ENCODE assay signal across 1 cellular context in the genomic region with DNA sequence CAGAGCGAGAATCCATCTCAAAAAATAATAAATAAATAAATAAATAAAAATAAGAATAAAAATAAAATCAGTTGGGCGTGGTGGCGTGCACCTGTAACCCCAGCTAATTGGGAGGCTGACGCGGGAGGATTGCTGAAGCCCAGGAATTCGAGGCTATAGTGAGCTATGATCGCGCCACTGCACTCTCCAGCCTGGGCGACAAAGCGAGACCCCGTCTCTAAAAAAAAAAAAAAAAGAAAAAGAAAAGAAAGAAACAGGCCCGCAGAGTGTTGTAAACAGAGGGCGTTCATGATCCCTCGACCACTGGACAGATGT.
TF ChIP-seq lines count a peak whose summit lies in the region.

No MANE protein-coding gene starts in this region.

TF ChIP-seq in GM12878, 131 proteins besides CTCF, POLR2A, EP300 and RAD21:
- TF ChIP-seq, protein P1, sequence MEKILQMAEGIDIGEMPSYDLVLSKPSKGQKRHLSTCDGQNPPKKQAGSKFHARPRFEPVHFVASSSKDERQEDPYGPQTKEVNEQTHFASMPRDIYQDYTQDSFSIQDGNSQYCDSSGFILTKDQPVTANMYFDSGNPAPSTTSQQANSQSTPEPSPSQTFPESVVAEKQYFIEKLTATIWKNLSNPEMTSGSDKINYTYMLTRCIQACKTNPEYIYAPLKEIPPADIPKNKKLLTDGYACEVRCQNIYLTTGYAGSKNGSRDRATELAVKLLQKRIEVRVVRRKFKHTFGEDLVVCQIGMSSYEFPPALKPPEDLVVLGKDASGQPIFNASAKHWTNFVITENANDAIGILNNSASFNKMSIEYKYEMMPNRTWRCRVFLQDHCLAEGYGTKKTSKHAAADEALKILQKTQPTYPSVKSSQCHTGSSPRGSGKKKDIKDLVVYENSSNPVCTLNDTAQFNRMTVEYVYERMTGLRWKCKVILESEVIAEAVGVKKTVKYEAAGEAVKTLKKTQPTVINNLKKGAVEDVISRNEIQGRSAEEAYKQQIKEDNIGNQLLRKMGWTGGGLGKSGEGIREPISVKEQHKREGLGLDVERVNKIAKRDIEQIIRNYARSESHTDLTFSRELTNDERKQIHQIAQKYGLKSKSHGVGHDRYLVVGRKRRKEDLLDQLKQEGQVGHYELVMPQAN (conservative IDR thresholded peaks at IDR 0.05), result no peak
- TF ChIP-seq HCFC1 (IDR thresholded peaks at IDR 0.05; ENCODE audit: low read length), result no peak
- no peak for TF ChIP-seq BMI1 (IDR thresholded peaks at IDR 0.05; ENCODE audit: borderline replicate concordance)
- TF ChIP-seq, protein P2, sequence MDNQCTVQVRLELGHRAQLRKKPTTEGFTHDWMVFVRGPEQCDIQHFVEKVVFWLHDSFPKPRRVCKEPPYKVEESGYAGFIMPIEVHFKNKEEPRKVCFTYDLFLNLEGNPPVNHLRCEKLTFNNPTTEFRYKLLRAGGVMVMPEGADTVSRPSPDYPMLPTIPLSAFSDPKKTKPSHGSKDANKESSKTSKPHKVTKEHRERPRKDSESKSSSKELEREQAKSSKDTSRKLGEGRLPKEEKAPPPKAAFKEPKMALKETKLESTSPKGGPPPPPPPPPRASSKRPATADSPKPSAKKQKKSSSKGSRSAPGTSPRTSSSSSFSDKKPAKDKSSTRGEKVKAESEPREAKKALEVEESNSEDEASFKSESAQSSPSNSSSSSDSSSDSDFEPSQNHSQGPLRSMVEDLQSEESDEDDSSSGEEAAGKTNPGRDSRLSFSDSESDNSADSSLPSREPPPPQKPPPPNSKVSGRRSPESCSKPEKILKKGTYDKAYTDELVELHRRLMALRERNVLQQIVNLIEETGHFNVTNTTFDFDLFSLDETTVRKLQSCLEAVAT (IDR thresholded peaks at IDR 0.05), result peak; percentile 96
TF ChIP-seq in GM12878: peak in this region for 1.
